ENCODE assay signal across 8 cellular contexts in the genomic region with DNA sequence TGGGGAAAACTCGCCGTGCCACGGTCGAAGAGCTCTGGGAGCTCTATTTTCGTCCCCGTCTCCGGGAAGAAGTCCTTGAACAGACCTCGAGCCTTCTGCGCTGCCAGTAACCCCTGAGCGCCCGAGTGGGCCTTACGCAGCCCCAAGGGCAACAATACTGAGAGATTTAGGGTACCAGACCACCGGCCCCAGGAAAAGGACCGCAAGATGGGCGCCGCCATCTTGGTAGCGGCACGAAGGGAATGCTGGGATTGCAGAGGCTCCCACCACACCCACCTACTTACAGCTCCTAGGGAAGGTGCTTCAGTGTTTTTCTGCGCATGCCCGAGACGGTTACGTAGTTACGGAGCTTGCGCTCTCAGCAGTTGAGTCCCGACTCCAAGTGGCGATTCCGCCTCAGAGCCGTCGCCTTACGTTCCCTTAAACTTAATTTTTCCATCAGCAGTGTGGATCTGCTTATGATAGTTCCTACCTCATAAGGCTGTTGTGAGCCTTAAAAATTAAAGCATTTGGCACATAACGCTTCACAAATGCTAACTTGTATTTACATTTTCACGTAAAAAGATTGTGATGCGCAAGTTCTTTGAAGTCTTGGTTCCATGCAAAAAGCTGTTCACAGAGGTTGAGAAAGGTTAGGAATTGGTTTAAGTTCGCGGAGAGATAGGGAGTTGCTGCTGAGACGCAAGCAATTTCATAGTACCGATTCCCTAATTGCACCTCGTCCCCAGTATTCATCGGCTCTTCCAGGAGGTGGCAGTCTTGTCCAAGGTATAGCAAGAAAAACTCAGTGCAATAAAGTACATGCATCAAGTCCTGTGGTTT. TPM values are rescaled to one million over a fixed set of nuclear protein-coding genes. Genes with fewer than 3 reads are reported as not detected.
DNase-seq lines count a peak whose midpoint lies in the region; ATAC-seq and TF ChIP-seq lines count a peak whose summit lies in the region.

Gene YARS2 (minus strand): TSS at position 244 of the 822 bp plus-strand sequence. CDS start 23 bp downstream, at position 221.

- POLR2A ChIA-PET in OCI-LY7 (lab: Charles Lee) = interaction anchor here (0.5 to 2.1 kb wide), 20 partner anchors 10 to 1267 kb away, joined by 3 to 13 read pairs (median 4); partner anchors contain the start of gene ALG10

- H3K27ac ChIP-seq in OCI-LY7 (ENCODE audit: low read depth, low read length, poor library complexity, severe bottlenecking) (peak within 1 kb of the TSS; percentile 75), epithelial cell of prostate (peak within 1 kb of the TSS; percentile 98)

- H4K20me1 ChIP-seq in OCI-LY7 (ENCODE audit: insufficient read depth, low read length) = 0 out of 2 replicates have a peak, but pooled peaks cover 6% of the 10 kb centered on the region

- peaks cover 33% of the 10 kb centered on the region for H3K36me3 ChIP-seq in OCI-LY7 (ENCODE audit: insufficient read depth, low read length)

- peak within 1 kb of the TSS; percentile 97 for H3K4me2 ChIP-seq in OCI-LY7 (ENCODE audit: low read length)

- peak within 1 kb of the TSS; percentile 100 for H2AFZ ChIP-seq in OCI-LY7 (ENCODE audit: low read length)

- intact Hi-C loops in OCI-LY7 (cut with micrococcal nuclease; ENCODE audit: unreplicated experiment) = loop anchor here (1.0 to 2.0 kb wide), 5 partner anchors 77 to 1266 kb away; partner anchors contain the start of genes ALG10 and DNM1L

- peaks cover 22% of the 10 kb centered on the region for H3K4me1 ChIP-seq in OCI-LY7 (ENCODE audit: insufficient read depth, low read length, poor library complexity, severe bottlenecking)

- peak; percentile 99 for TF ChIP-seq CTCF in OCI-LY7 (conservative IDR thresholded peaks at IDR 0.05; ENCODE audit: low read length)

- DNase-seq in DMS 273 (lab: John Stamatoyannopoulos, UW; ENCODE audit: unreplicated experiment) (peak; percentile 97), HuH-7.5 (ENCODE audit: low spot score) (peak; percentile 47), OCI-LY7 (ENCODE audit: low spot score) (peak; percentile 99), activated T-cell treated with anti-CD3 and anti-CD28 coated beads for 24 hours (ENCODE audit: low read depth) (peak; percentile 89), epithelial cell of prostate (ENCODE audit: low read depth, low spot score) (peak; percentile 92), mucosa of gallbladder (ENCODE audit: low spot score) (peak; percentile 96)
- DNase-seq in stimulated activated CD8-positive, alpha-beta memory T cell treated with anti-CD3 and anti-CD28 coated beads, Interleukin-4, amount 100 ng/mL, for 48 hours = peak; percentile 91

- H3K79me2 ChIP-seq in OCI-LY7 (ENCODE audit: insufficient read depth, low read depth, low read length) = peaks cover 31% of the 10 kb centered on the region

- H3K9me2 ChIP-seq in OCI-LY7 (ENCODE audit: insufficient read depth, low read length) = no peaks in the 10 kb centered on the region

- CTCF ChIA-PET in OCI-LY7 (lab: Charles Lee; ENCODE audit: unreplicated experiment) = interaction anchor here (0.6 to 2.0 kb wide), 11 partner anchors 11 to 1103 kb away, joined by 3 to 6 read pairs (median 4); no protein-coding TSS in a partner anchor

- BruUV-seq in OCI-LY7 (replicated peaks; lab: Mats Ljungman, UMichigan) = TSS peak; percentile 70

- peak within 1 kb of the TSS; percentile 85 for H3K4me3 ChIP-seq in OCI-LY7 (ENCODE audit: low read depth, low read length, poor library complexity, severe bottlenecking)

- no peaks in the 10 kb centered on the region for H3K9me3 ChIP-seq in OCI-LY7 (ENCODE audit: low read length)

- ATAC-seq in GM21515 (IDR thresholded peaks at IDR 0.05; ENCODE audit: unreplicated experiment) = peak; percentile 91

RNA-seq across cellular contexts. Expression of gene YARS2, which starts in this region (rescaled TPM):
- total RNA-seq in OCI-LY7 (2014; rRNA removed; shearing (Covaris generic)) = 39.0 and 42.8 TPM in 2 replicates
- total RNA-seq in OCI-LY7 (2022) (30.2 and 31.5 TPM in 2 replicates), mucosa of gallbladder (15.2 TPM)

Comparison
In these comparisons a context has a peak if more than half of its experiments do, and no peak if none do; other contexts are left out.
1. Peak in every context shown above with its lines: DNase-seq, ATAC-seq, H3K4me3 ChIP-seq and H3K27ac ChIP-seq.
2. DNase-seq: peak in every context shown above with its lines; median percentile 99 in OCI-LY7; 97 in DMS 273; 96 in mucosa of gallbladder; 92 in epithelial cell of prostate; 91 in stimulated activated CD8-positive, alpha-beta memory T cell treated with anti-CD3 and anti-CD28 coated beads, Interleukin-4, amount 100 ng/mL, for 48 hours; 89 in activated T-cell treated with anti-CD3 and anti-CD28 coated beads for 24 hours; 47 in HuH-7.5.